24 cellular contexts compared by ENCODE assay signal in the genomic region with DNA sequence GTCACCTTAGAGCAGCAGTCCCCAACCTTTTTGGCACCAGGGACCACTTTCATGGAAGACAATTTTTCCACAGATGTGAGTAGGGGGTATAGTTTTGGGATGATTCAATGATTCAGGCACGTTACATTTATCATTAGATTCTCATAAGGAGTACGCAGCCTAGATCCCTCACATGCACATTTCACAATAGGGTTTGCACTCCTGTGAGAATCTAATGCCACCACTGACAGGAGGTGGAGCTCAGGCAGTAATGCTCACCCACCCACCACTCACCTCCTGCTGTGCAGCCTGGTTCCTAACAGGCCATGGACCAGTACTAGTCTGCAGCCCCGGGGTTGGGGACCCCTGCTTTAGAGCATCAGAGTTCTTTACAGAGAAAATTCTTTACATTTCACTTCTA.
DNase-seq lines count a peak whose midpoint lies in the region; ATAC-seq, FAIRE-seq and TF ChIP-seq lines count a peak whose summit lies in the region.
"Had no signal": no experiment of that assay in that cellular context is flagged by ENCODE, and none has a peak within 500 bp of the region (broad histone marks: within the 10 kb centered on the region; RNA-seq: fewer than 3 reads in every experiment).

No MANE protein-coding gene starts in this region.

- H4K91ac ChIP-seq in H9 (ENCODE audit: insufficient read length, low read depth, low read length): no peak overlapping the region

- no peak overlapping the region for H3T11ph ChIP-seq in H9 (ENCODE audit: low read length)

- no peak overlapping the region for H3K27ac ChIP-seq in H9 (ENCODE audit: insufficient read length, low read depth, low read length)
- H3K27ac ChIP-seq in osteoblast (ENCODE audit: low read depth, low read length): no peak overlapping the region
- H3K27ac ChIP-seq: 22Rv1, BLaER1, C4-2B, GM23248 had no signal

- TF ChIP-seq CTCF in H9 (conservative IDR thresholded peaks at IDR 0.05) (no peak), choroid plexus epithelial cell (conservative IDR thresholded peaks at IDR 0.05; ENCODE audit: low read depth, low read length) (no peak), nephron progenitor cell (IDR thresholded peaks at IDR 0.05) (no peak), osteoblast (IDR thresholded peaks at IDR 0.05; ENCODE audit: extremely low read depth, low read depth, low read length) (no peak)

- H3K14ac ChIP-seq in H9 (ENCODE audit: insufficient read depth, low read length): no peak overlapping the region

- H3K4me1 ChIP-seq in H9 (ENCODE audit: insufficient read depth, low read length) (peaks cover 4% of the 10 kb centered on the region; the same call in 1 of the 2 replicates), osteoblast (ENCODE audit: insufficient read depth, low read length) (no peaks in the 10 kb centered on the region)
- H3K4me1 ChIP-seq: BLaER1 had no signal

- H3K9me3 ChIP-seq in H9 (ENCODE audit: control insufficient read depth, low read depth, low read length) (no peaks in the 10 kb centered on the region), osteoblast (ENCODE audit: low read depth, low read length) (no peaks in the 10 kb centered on the region)
- H3K9me3 ChIP-seq: HAP-1 had no signal

- H3K4me3 ChIP-seq in choroid plexus epithelial cell (ENCODE audit: low read depth, low read length) (no peak overlapping the region), osteoblast (ENCODE audit: insufficient read depth, low read length) (no peak overlapping the region)
- H3K4me3 ChIP-seq: BLaER1, GM12878, GM23248, HAP-1 had no signal

- H3K4me3 Mint-ChIP-seq in H9 (no peak overlapping the region), nephron progenitor cell (no peak overlapping the region)
- H3K4me3 Mint-ChIP-seq: B cell; CD4-positive, alpha-beta T cell; CD8-positive, alpha-beta memory T cell; HFFc6 had no signal

- H3K9ac ChIP-seq in H9 (ENCODE audit: extremely low read depth, insufficient read length, low read length): no peak overlapping the region
- H3K9ac ChIP-seq: BLaER1, GM23248 had no signal

- no peaks in the 10 kb centered on the region for H3K79me1 ChIP-seq in H9 (ENCODE audit: insufficient read depth, low read depth, low read length, poor library complexity, severe bottlenecking)

- no peak overlapping the region for H3K18ac ChIP-seq in H9 (ENCODE audit: insufficient read length, low read depth, low read length)

- no peak overlapping the region for H2AK5ac ChIP-seq in H9 (ENCODE audit: insufficient read length, low read length)

- H4K8ac ChIP-seq in H9 (replicated peaks; ENCODE audit: insufficient read length, low read depth, low read length): no peak overlapping the region

- H2BK120ac ChIP-seq in H9 (ENCODE audit: low read depth, low read length, poor library complexity, severe bottlenecking): no peak overlapping the region

- DNase-seq in GM12891 (ENCODE audit: insufficient read length, low spot score) (no peak), H9 (no peak), choroid plexus epithelial cell (ENCODE audit: low read depth) (peak; percentile 47), nephron progenitor cell (no peak), HTR-8/SVneo (ENCODE audit: insufficient read length, low spot score) (no peak), osteoblast (ENCODE audit: insufficient read length, low spot score, missing footprints) (no peak), CD1c-positive myeloid dendritic cell (ENCODE audit: extremely low spot score) (no peak)
- DNase-seq: CD4-positive, alpha-beta T cell; CD8-positive, alpha-beta memory T cell; DMS 273 treated with DMSO at 0.1 percent for 48 hours; DMS79; EL; GDM1; GM23248; HFFc6 had no signal

- H3K56ac ChIP-seq in H9 (ENCODE audit: insufficient read length, low read depth, low read length): no peak overlapping the region

- H2AFZ ChIP-seq in H9 (ENCODE audit: low read length): no peak overlapping the region
- H2AFZ ChIP-seq in osteoblast (ENCODE audit: low read length): no peak overlapping the region
- H2AFZ ChIP-seq: GM23248 had no signal

- no peak for TF ChIP-seq POLR2A in GM12891 (IDR thresholded peaks at IDR 0.05; ENCODE audit: low read depth, low read length)

- peak; percentile 5 for FAIRE-seq in GM12891 (lab: Jason Lieb, UNC)
- FAIRE-seq in HTR-8/SVneo (lab: Jason Lieb, UNC): no peak
- FAIRE-seq: A204.1, D721Med, GM12878 had no signal

- no peak for ATAC-seq in HG02938 (IDR thresholded peaks at IDR 0.05; ENCODE audit: unreplicated experiment)
- ATAC-seq: GM12878 had no signal

- H3K79me2 ChIP-seq in H9 (ENCODE audit: insufficient read depth, low read length) (no peaks in the 10 kb centered on the region), osteoblast (ENCODE audit: insufficient read depth, low read length) (peaks cover 2% of the 10 kb centered on the region)

- H3K9me3 Mint-ChIP-seq in H9 (no peaks in the 10 kb centered on the region), nephron progenitor cell (peaks cover 17% of the 10 kb centered on the region)

- no peak overlapping the region for H2BK12ac ChIP-seq in H9 (ENCODE audit: insufficient read length, low read depth, low read length)

- H3K23ac ChIP-seq in H9 (ENCODE audit: insufficient read length, low read depth, low read length): no peak overlapping the region

- no peak overlapping the region for H3K4me2 ChIP-seq in H9 (ENCODE audit: insufficient read depth, insufficient read length, low read length)
- no peak overlapping the region for H3K4me2 ChIP-seq in osteoblast (ENCODE audit: insufficient read depth, low read length)
- H3K4me2 ChIP-seq: BLaER1 had no signal

- no peak overlapping the region for H3K4ac ChIP-seq in H9 (ENCODE audit: low read depth, low read length)

- H3K27me3 ChIP-seq in H9 (ENCODE audit: insufficient read depth, low read length) (no peaks in the 10 kb centered on the region), osteoblast (ENCODE audit: insufficient read depth, low read length) (no peaks in the 10 kb centered on the region)
- H3K27me3 ChIP-seq: BLaER1 had no signal

- H3K4me1 Mint-ChIP-seq in H9 (peaks cover 24 to 37% of the 10 kb centered on the region in 2 experiments), nephron progenitor cell (peaks cover 65% of the 10 kb centered on the region)
- H3K4me1 Mint-ChIP-seq: B cell; CD8-positive, alpha-beta memory T cell had no signal

- no peak overlapping the region for H2BK5ac ChIP-seq in H9 (ENCODE audit: insufficient read length, low read length)

- WGBS in H9 (ENCODE audit: extremely low coverage, insufficient read length, low lambda C conversion rate): no CpG with 5 or more reads among the region's 3 CpGs

- H4K5ac ChIP-seq in H9 (ENCODE audit: insufficient read length, low read depth, low read length): no peak overlapping the region

- H3K36me3 Mint-ChIP-seq in H9 (ENCODE audit: insufficient read depth in 1 of 3, low read depth in 3 of 3) (peaks cover 10 to 26% (median 14%) of the 10 kb centered on the region in 3 experiments; a peak in 6 of 7 replicates), nephron progenitor cell (ENCODE audit: low read depth) (peaks cover 23% of the 10 kb centered on the region)
- H3K36me3 Mint-ChIP-seq: CD8-positive, alpha-beta memory T cell had no signal

- H3K27me3 Mint-ChIP-seq in H9 (ENCODE audit: low read depth) (no peaks in the 10 kb centered on the region), nephron progenitor cell (ENCODE audit: low read depth, poor library complexity) (no peaks in the 10 kb centered on the region)
- H3K27me3 Mint-ChIP-seq: B cell; CD4-positive, alpha-beta T cell had no signal

- no peak overlapping the region for H3K27ac Mint-ChIP-seq in H9
- H3K27ac Mint-ChIP-seq in nephron progenitor cell: peak overlapping the region; percentile 61
- H3K27ac Mint-ChIP-seq: B cell; CD4-positive, alpha-beta T cell; CD8-positive, alpha-beta memory T cell had no signal

- H4K20me1 ChIP-seq in H9 (ENCODE audit: control insufficient read depth, insufficient read depth, insufficient read length): peaks cover 2% of the 10 kb centered on the region
- H4K20me1 ChIP-seq in osteoblast (ENCODE audit: insufficient read depth, low read length): no peaks in the 10 kb centered on the region
- H4K20me1 ChIP-seq: BLaER1 had no signal

- peaks cover 23% of the 10 kb centered on the region for H3K36me3 ChIP-seq in osteoblast (ENCODE audit: insufficient read depth, low read length)
- H3K36me3 ChIP-seq: HAP-1 had no signal

- H3K23me2 ChIP-seq in H9 (ENCODE audit: insufficient read length, low read depth, low read length, poor library complexity, severe bottlenecking): no peaks in the 10 kb centered on the region

- H2BK20ac ChIP-seq in H9 (ENCODE audit: low read depth, low read length, poor library complexity, severe bottlenecking): peak overlapping the region; percentile 76

- no peak overlapping the region for H2BK15ac ChIP-seq in H9 (ENCODE audit: low read depth, low read length)

TF ChIP-seq in GM12891, 5 proteins besides CTCF, POLR2A, EP300 and RAD21:
- TF ChIP-seq POLR2AphosphoS5 (IDR thresholded peaks at IDR 0.05; ENCODE audit: low read depth, low read length) (no peak), SPI1 (IDR thresholded peaks at IDR 0.05; ENCODE audit: low read depth, low read length) (no peak), TAF1 (IDR thresholded peaks at IDR 0.05; ENCODE audit: low read depth, low read length) (no peak), POU2F2 (IDR thresholded peaks at IDR 0.05; ENCODE audit: low read depth, low read length) (no peak), PAX5 (IDR thresholded peaks at IDR 0.05; ENCODE audit: insufficient read depth, low read length, severe bottlenecking) (no peak)
